ENCODE assay signal across 19 cellular contexts in the genomic region with DNA sequence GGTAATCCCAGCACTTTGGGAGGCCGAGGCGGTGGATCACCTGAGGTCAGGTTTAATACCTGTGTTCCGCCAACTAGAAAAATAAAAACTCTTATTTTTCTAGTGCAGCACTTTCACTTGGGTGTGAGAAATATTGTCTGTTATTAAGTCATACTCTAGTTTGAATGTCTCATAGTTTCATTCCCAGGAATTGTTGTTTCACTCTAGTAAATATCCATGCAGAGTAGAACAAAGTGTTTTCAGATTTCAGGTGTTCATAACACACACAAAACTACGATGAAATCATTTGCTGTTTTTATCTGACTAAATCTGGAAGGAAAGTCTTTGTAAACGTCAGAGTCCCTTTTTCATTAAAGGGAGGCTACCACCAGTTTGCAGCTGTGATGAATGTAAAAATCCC. TPM values are rescaled to one million over a fixed set of nuclear protein-coding genes. Genes with fewer than 3 reads are reported as not detected.
DNase-seq lines count a peak whose midpoint lies in the region; ATAC-seq and TF ChIP-seq lines count a peak whose summit lies in the region.
"Had no signal": no experiment of that assay in that cellular context is flagged by ENCODE, and none has a peak within 500 bp of the region (broad histone marks: within the 10 kb centered on the region; RNA-seq: fewer than 3 reads in every experiment).

No MANE protein-coding gene starts in this region.

- H3K9me3 Mint-ChIP-seq in activated CD4-positive, alpha-beta T cell treated with anti-CD3 and anti-CD28 coated beads, Interleukin-2, amount 10 ng/mL, durations not matched to agents 7 days and 5 days = no peaks in the 10 kb centered on the region
- H3K9me3 Mint-ChIP-seq in CD8-positive, alpha-beta memory T cell = no peaks in the 10 kb centered on the region
- H3K9me3 Mint-ChIP-seq in activated T-helper 2 cell treated with anti-CD3 and anti-CD28 coated beads, Interferon-gamma antibody, Interleukin-2, Interleukin-4, amounts not matched to agents 10 μg/mL and 5 μg/mL and 100 μg/mL, durations not matched to agents 14 hours and 24 hours and 36 hours = no peaks in the 10 kb centered on the region
- H3K9me3 Mint-ChIP-seq in naive thymus-derived CD4-positive, alpha-beta T cell = peaks cover 0 to 2% (median 0%) of the 10 kb centered on the region in 11 donors
- H3K9me3 Mint-ChIP-seq in WTC11 = no peaks in the 10 kb centered on the region
- H3K9me3 Mint-ChIP-seq: dendritic cell treated with granulocyte-macrophage colony-stimulating factor and Interleukin-4, amounts not matched to agents 40 ng/mL and 50 ng/mL, for 4 days had no signal

- DNase-seq in activated CD4-positive, alpha-beta T cell treated with anti-CD3 and anti-CD28 coated beads, Interleukin-2, amount 10 ng/mL, durations not matched to agents 7 days and 5 days = no peak
- no peak for DNase-seq in activated CD4-positive, alpha-beta T cell treated with anti-CD3 and anti-CD28 coated beads, Interleukin-2, amount 50 U/mL, for 1 hour
- no peak for DNase-seq in CD8-positive, alpha-beta memory T cell
- DNase-seq in activated T-helper 2 cell treated with anti-CD3 and anti-CD28 coated beads, Interferon-gamma antibody, Interleukin-2, Interleukin-4, amounts not matched to agents 10 μg/mL and 5 μg/mL and 100 μg/mL, durations not matched to agents 14 hours and 24 hours and 36 hours (ENCODE audit: low spot score) = no peak
- DNase-seq in naive thymus-derived CD4-positive, alpha-beta T cell = no peak
- DNase-seq in WTC11 (ENCODE audit: low spot score) (no peak), H7 (no peak), MV-4-11 (lab: John Stamatoyannopoulos, UW) (no peak)
- DNase-seq: brain microvascular endothelial cell, C1 segment of cervical spinal cord, foreskin melanocyte, Karpas-422, kidney glomerular epithelial cell, NCI-H1417 treated with DMSO at 0.1 percent for 48 hours, NCI-H526 treated with DMSO at 0.1 percent for 48 hours, T-helper 9 cell had no signal

- no peaks in the 10 kb centered on the region for H3K27me3 Mint-ChIP-seq in activated CD4-positive, alpha-beta T cell treated with anti-CD3 and anti-CD28 coated beads, Interleukin-2, amount 10 ng/mL, durations not matched to agents 7 days and 5 days
- H3K27me3 Mint-ChIP-seq in CD8-positive, alpha-beta memory T cell = no peaks in the 10 kb centered on the region
- H3K27me3 Mint-ChIP-seq in activated T-helper 2 cell treated with anti-CD3 and anti-CD28 coated beads, Interferon-gamma antibody, Interleukin-2, Interleukin-4, amounts not matched to agents 10 μg/mL and 5 μg/mL and 100 μg/mL, durations not matched to agents 14 hours and 24 hours and 36 hours (ENCODE audit: low read depth) = no peaks in the 10 kb centered on the region
- H3K27me3 Mint-ChIP-seq in naive thymus-derived CD4-positive, alpha-beta T cell = no peaks in the 10 kb centered on the region
- no peaks in the 10 kb centered on the region for H3K27me3 Mint-ChIP-seq in WTC11 (ENCODE audit: low read depth)
- H3K27me3 Mint-ChIP-seq: dendritic cell treated with granulocyte-macrophage colony-stimulating factor and Interleukin-4, amounts not matched to agents 40 ng/mL and 50 ng/mL, for 4 days had no signal

- POLR2A ChIA-PET in activated CD4-positive, alpha-beta T cell treated with anti-CD3 and anti-CD28 coated beads, Interleukin-2, amount 10 ng/mL, durations not matched to agents 7 days and 5 days (lab: Charles Lee) = no interaction called here
- POLR2A ChIA-PET in CD8-positive, alpha-beta memory T cell (lab: Charles Lee) = no interaction called here
- POLR2A ChIA-PET in naive thymus-derived CD4-positive, alpha-beta T cell (lab: Charles Lee) = interaction anchor here (0.6 to 8.0 kb wide), 4 partner anchors 8 to 50 kb away, joined by 4 to 130 read pairs (median 6); no protein-coding TSS in a partner anchor
- POLR2A ChIA-PET in WTC11 (lab: Charles Lee) = no interaction called here

- TF ChIP-seq CTCF in WTC11 (IDR thresholded peaks at IDR 0.05) = no peak

- H3K4me1 ChIP-seq in CD8-positive, alpha-beta memory T cell (ENCODE audit: insufficient read depth, low read length) = peaks cover 72% of the 10 kb centered on the region
- peaks cover 37 to 41% of the 10 kb centered on the region in 2 donors for H3K4me1 ChIP-seq in naive thymus-derived CD4-positive, alpha-beta T cell (ENCODE audit: control insufficient read depth in 2 of 2, insufficient read depth in 2 of 2, low read length in 2 of 2)

- H3K9me3 ChIP-seq in CD8-positive, alpha-beta memory T cell (ENCODE audit: low read length) = no peaks in the 10 kb centered on the region
- H3K9me3 ChIP-seq in naive thymus-derived CD4-positive, alpha-beta T cell (ENCODE audit: control insufficient read depth in 2 of 3, low read length in 3 of 3) = no peaks in the 10 kb centered on the region

- peaks cover 54% of the 10 kb centered on the region for H3K4me1 Mint-ChIP-seq in activated CD4-positive, alpha-beta T cell treated with anti-CD3 and anti-CD28 coated beads, Interleukin-2, amount 10 ng/mL, durations not matched to agents 7 days and 5 days
- H3K4me1 Mint-ChIP-seq in CD8-positive, alpha-beta memory T cell = peaks cover 53 to 64% (median 59%) of the 10 kb centered on the region in 3 donors
- H3K4me1 Mint-ChIP-seq in activated T-helper 2 cell treated with anti-CD3 and anti-CD28 coated beads, Interferon-gamma antibody, Interleukin-2, Interleukin-4, amounts not matched to agents 10 μg/mL and 5 μg/mL and 100 μg/mL, durations not matched to agents 14 hours and 24 hours and 36 hours (ENCODE audit: low read depth) = peaks cover 44% of the 10 kb centered on the region
- H3K4me1 Mint-ChIP-seq in naive thymus-derived CD4-positive, alpha-beta T cell = peaks cover 25 to 60% (median 53%) of the 10 kb centered on the region in 7 donors
- H3K4me1 Mint-ChIP-seq in WTC11 = peaks cover 28% of the 10 kb centered on the region

- no peaks in the 10 kb centered on the region for H3K27me3 ChIP-seq in CD8-positive, alpha-beta memory T cell (ENCODE audit: insufficient read depth, low read length, poor library complexity, severe bottlenecking)
- no peaks in the 10 kb centered on the region for H3K27me3 ChIP-seq in naive thymus-derived CD4-positive, alpha-beta T cell (ENCODE audit: control insufficient read depth in 2 of 2, insufficient read depth in 2 of 2, low read length in 2 of 2)
- no peaks in the 10 kb centered on the region for H3K27me3 ChIP-seq in H7 (ENCODE audit: control insufficient read depth, insufficient read depth, low read length)
- H3K27me3 ChIP-seq: brain microvascular endothelial cell had no signal

- peaks cover 22% of the 10 kb centered on the region for H3K36me3 Mint-ChIP-seq in activated CD4-positive, alpha-beta T cell treated with anti-CD3 and anti-CD28 coated beads, Interleukin-2, amount 10 ng/mL, durations not matched to agents 7 days and 5 days (ENCODE audit: low read depth)
- peaks cover 0 to 16% (median 2%) of the 10 kb centered on the region in 3 donors for H3K36me3 Mint-ChIP-seq in CD8-positive, alpha-beta memory T cell
- H3K36me3 Mint-ChIP-seq in activated T-helper 2 cell treated with anti-CD3 and anti-CD28 coated beads, Interferon-gamma antibody, Interleukin-2, Interleukin-4, amounts not matched to agents 10 μg/mL and 5 μg/mL and 100 μg/mL, durations not matched to agents 14 hours and 24 hours and 36 hours (ENCODE audit: low read depth) = no peaks in the 10 kb centered on the region
- peaks cover 4 to 9% (median 7%) of the 10 kb centered on the region in 5 donors for H3K36me3 Mint-ChIP-seq in naive thymus-derived CD4-positive, alpha-beta T cell
- peaks cover 2% of the 10 kb centered on the region; the same call in 1 of the 2 replicates for H3K36me3 Mint-ChIP-seq in WTC11

- no peak overlapping the region for H3K27ac ChIP-seq in CD8-positive, alpha-beta memory T cell (ENCODE audit: low read depth, low read length)
- peak overlapping the region; percentile 68 for H3K27ac ChIP-seq in naive thymus-derived CD4-positive, alpha-beta T cell (ENCODE audit: low read depth, low read length)
- H3K27ac ChIP-seq: brain microvascular endothelial cell, epithelial cell of prostate had no signal

- peak overlapping the region; percentile 3 for H3K4me3 ChIP-seq in CD8-positive, alpha-beta memory T cell (ENCODE audit: low read length)
- H3K4me3 ChIP-seq in naive thymus-derived CD4-positive, alpha-beta T cell (ENCODE audit: low read length) = peak overlapping the region; percentile 15
- H3K4me3 ChIP-seq in H7 (ENCODE audit: insufficient read depth, low read depth, low read length) = no peak overlapping the region
- H3K4me3 ChIP-seq: smooth muscle cell had no signal

- intact Hi-C loops in activated T-helper 2 cell treated with anti-CD3 and anti-CD28 coated beads, Interferon-gamma antibody, Interleukin-2, Interleukin-4, amounts not matched to agents 10 μg/mL and 5 μg/mL and 100 μg/mL, durations not matched to agents 14 hours and 24 hours and 36 hours (cut with micrococcal nuclease) = loop anchor here (1.0 to 10.0 kb wide), 6 partner anchors 8 to 374 kb away; a partner anchor contains a TSS
- intact Hi-C loops in naive thymus-derived CD4-positive, alpha-beta T cell (cut with micrococcal nuclease) = loop anchor here (5.0 to 10.0 kb wide), 3 partner anchors 1381 to 1674 kb away; a partner anchor contains a TSS

- peak overlapping the region; percentile 91 for H3K27ac Mint-ChIP-seq in activated CD4-positive, alpha-beta T cell treated with anti-CD3 and anti-CD28 coated beads, Interleukin-2, amount 10 ng/mL, durations not matched to agents 7 days and 5 days
- H3K27ac Mint-ChIP-seq in CD8-positive, alpha-beta memory T cell = peak overlapping the region in 6 of 8 donors; percentile 34 to 87 (median 77)
- H3K27ac Mint-ChIP-seq in activated T-helper 2 cell treated with anti-CD3 and anti-CD28 coated beads, Interferon-gamma antibody, Interleukin-2, Interleukin-4, amounts not matched to agents 10 μg/mL and 5 μg/mL and 100 μg/mL, durations not matched to agents 14 hours and 24 hours and 36 hours = peak overlapping the region; percentile 71
- peak overlapping the region in 8 of 9 donors; percentile 60 to 97 (median 90) for H3K27ac Mint-ChIP-seq in naive thymus-derived CD4-positive, alpha-beta T cell
- H3K27ac Mint-ChIP-seq in WTC11 = no peak overlapping the region
- H3K27ac Mint-ChIP-seq: dendritic cell treated with granulocyte-macrophage colony-stimulating factor and Interleukin-4, amounts not matched to agents 40 ng/mL and 50 ng/mL, for 4 days had no signal

- H3K4me3 Mint-ChIP-seq in activated CD4-positive, alpha-beta T cell treated with anti-CD3 and anti-CD28 coated beads, Interleukin-2, amount 10 ng/mL, durations not matched to agents 7 days and 5 days = peak overlapping the region; percentile 77
- H3K4me3 Mint-ChIP-seq in CD8-positive, alpha-beta memory T cell = peak overlapping the region in 6 of 7 donors; percentile 13 to 83 (median 42)
- peak overlapping the region; percentile 31 for H3K4me3 Mint-ChIP-seq in activated T-helper 2 cell treated with anti-CD3 and anti-CD28 coated beads, Interferon-gamma antibody, Interleukin-2, Interleukin-4, amounts not matched to agents 10 μg/mL and 5 μg/mL and 100 μg/mL, durations not matched to agents 14 hours and 24 hours and 36 hours (ENCODE audit: low read depth)
- peak overlapping the region in 9 of 10 donors; percentile 72 to 98 (median 94) for H3K4me3 Mint-ChIP-seq in naive thymus-derived CD4-positive, alpha-beta T cell
- H3K4me3 Mint-ChIP-seq in WTC11 = no peak overlapping the region
- H3K4me3 Mint-ChIP-seq: dendritic cell treated with granulocyte-macrophage colony-stimulating factor and Interleukin-4, amounts not matched to agents 40 ng/mL and 50 ng/mL, for 4 days had no signal

- no peaks in the 10 kb centered on the region for H3K36me3 ChIP-seq in CD8-positive, alpha-beta memory T cell (ENCODE audit: insufficient read depth, low read length)
- H3K36me3 ChIP-seq in naive thymus-derived CD4-positive, alpha-beta T cell (ENCODE audit: control insufficient read depth in 2 of 3, insufficient read depth in 3 of 3, low read length in 3 of 3) = peaks cover 0 to 4% (median 0%) of the 10 kb centered on the region in 3 experiments
- no peaks in the 10 kb centered on the region for H3K36me3 ChIP-seq in H7 (replicated peaks; ENCODE audit: control insufficient read depth, insufficient read depth, low read length)
- H3K36me3 ChIP-seq: brain microvascular endothelial cell had no signal

- CTCF ChIA-PET in activated CD4-positive, alpha-beta T cell treated with anti-CD3 and anti-CD28 coated beads, Interleukin-2, amount 10 ng/mL, durations not matched to agents 7 days and 5 days (lab: Charles Lee) = no interaction called here
- CTCF ChIA-PET in CD8-positive, alpha-beta memory T cell (lab: Charles Lee) = no interaction called here
- CTCF ChIA-PET in naive thymus-derived CD4-positive, alpha-beta T cell (lab: Charles Lee) = interaction anchor here (0.9 kb wide), 1 partner anchor 125 kb away, joined by 3 read pairs; no protein-coding TSS in a partner anchor
- CTCF ChIA-PET in WTC11 (lab: Charles Lee) = interaction anchor here (0.6 kb wide), 1 partner anchor 12 kb away, joined by 4 read pairs; no protein-coding TSS in a partner anchor

- ATAC-seq in naive thymus-derived CD4-positive, alpha-beta T cell = no peak
- ATAC-seq in WTC11 = no peak

RNA-seq across cellular contexts. Expression of a gene that starts 3.9 kb away (rescaled TPM):
- 10 to 100 TPM; 23.0 to 24.9 TPM for total RNA-seq in activated CD4-positive, alpha-beta T cell treated with anti-CD3 and anti-CD28 coated beads, Interleukin-2, amount 10 ng/mL, durations not matched to agents 7 days and 5 days
- 1 to 10 TPM; 5.9 to 6.4 TPM for total RNA-seq in CD8-positive, alpha-beta memory T cell
- 8.0 TPM for polyA plus RNA-seq in CD8-positive, alpha-beta memory T cell
- total RNA-seq in activated T-helper 2 cell treated with anti-CD3 and anti-CD28 coated beads, Interferon-gamma antibody, Interleukin-2, Interleukin-4, amounts not matched to agents 10 μg/mL and 5 μg/mL and 100 μg/mL, durations not matched to agents 14 hours and 24 hours and 36 hours = 8.3 and 9.2 TPM in 2 replicates
- 10 to 100 TPM; 12.8 to 57.9 (median 48.8) TPM for total RNA-seq in naive thymus-derived CD4-positive, alpha-beta T cell
- 10 to 100 TPM; 13.9 to 20.9 TPM for polyA plus RNA-seq in naive thymus-derived CD4-positive, alpha-beta T cell
- 18.1 to 23.2 TPM (median 23.1 TPM) in 3 replicates for total RNA-seq in WTC11 (2021)
- 6.9 and 8.1 TPM in 2 replicates for total RNA-seq in H7 (2014; rRNA removed; shearing (Covaris generic))

Comparison
In these comparisons a context has a peak if more than half of its experiments do, and no peak if none do; other contexts are left out.
1. CTCF ChIA-PET loops: an anchor here in naive thymus-derived CD4-positive, alpha-beta T cell (0.9 kb wide) and WTC11 (0.6 kb wide); none called in activated CD4-positive, alpha-beta T cell treated with anti-CD3 and anti-CD28 coated beads, Interleukin-2, amount 10 ng/mL, durations not matched to agents 7 days and 5 days and CD8-positive, alpha-beta memory T cell.